4 cellular contexts compared by ENCODE assay signal in genomic region chr17:32887410-32887809, GRCh38. TPM values are rescaled to one million over a fixed set of nuclear protein-coding genes. Genes with fewer than 3 reads are reported as not detected.
"Had no signal": no experiment of that assay in that cellular context is flagged by ENCODE, and none has a peak within 500 bp of the region (broad histone marks: within the 10 kb centered on the region; RNA-seq: fewer than 3 reads in every experiment).

No MANE protein-coding gene starts in this region.

RNA-seq across cellular contexts. Expression of gene TMEM98, which starts 40.5 kb away (rescaled TPM):
- total RNA-seq: activated naive CD4-positive, alpha-beta T cell treated with anti-CD3 and anti-CD28 coated beads for 36 hours; activated naive CD4-positive, alpha-beta T cell treated with anti-CD3 and anti-CD28 coated beads, Interleukin-2, amount 50 U/mL, for 72 hours; activated naive CD8-positive, alpha-beta T cell treated with anti-CD3 and anti-CD28 coated beads for 36 hours; activated naive CD8-positive, alpha-beta T cell treated with anti-CD3 and anti-CD28 coated beads, Interleukin-2, amount 10 ng/mL, durations not matched to agents 7 days and 5 days had no signal
